ENCODE assay signal across 16 cellular contexts in genomic region chr11:60852639-60853468, GRCh38. TPM values are rescaled to one million over a fixed set of nuclear protein-coding genes. Genes with fewer than 3 reads are reported as not detected.
DNase-seq lines count a peak whose midpoint lies in the region; ATAC-seq and TF ChIP-seq lines count a peak whose summit lies in the region.
"Had no signal": no experiment of that assay in that cellular context is flagged by ENCODE, and none has a peak within 500 bp of the region (broad histone marks: within the 10 kb centered on the region; RNA-seq: fewer than 3 reads in every experiment).

No MANE protein-coding gene starts in this region.

- H4K20me1 ChIP-seq in neural progenitor cell (ENCODE audit: low read depth), result no peaks in the 10 kb centered on the region

- peaks cover 46% of the 10 kb centered on the region for H3K27me3 Mint-ChIP-seq in endodermal cell (ENCODE audit: insufficient read depth)
- peaks cover 9% of the 10 kb centered on the region for H3K27me3 Mint-ChIP-seq in neural progenitor cell (ENCODE audit: insufficient read depth, low read depth)

- H3K4me1 ChIP-seq in endodermal cell (ENCODE audit: control insufficient read depth, insufficient read depth, low read length) (no peaks in the 10 kb centered on the region), neural progenitor cell (no peaks in the 10 kb centered on the region)
- H3K4me1 ChIP-seq: tibial artery had no signal

- no peak for TF ChIP-seq CTCF in endodermal cell (conservative IDR thresholded peaks at IDR 0.05)
- TF ChIP-seq CTCF in neural progenitor cell (IDR thresholded peaks at IDR 0.05), result no peak

- ATAC-seq in HG02588 (IDR thresholded peaks at IDR 0.05; ENCODE audit: unreplicated experiment), result no peak
- ATAC-seq: activated CD8-positive, alpha-beta T cell treated with anti-CD3 and anti-CD28 coated beads, Interleukin-2, amount 10 ng/mL, durations not matched to agents 7 days and 5 days had no signal

- H3K9me3 Mint-ChIP-seq in endodermal cell (no peaks in the 10 kb centered on the region), neural progenitor cell (no peaks in the 10 kb centered on the region)

- peak overlapping the region; percentile 17 for H2AFZ ChIP-seq in neural progenitor cell (replicated peaks)

- H3K4me3 Mint-ChIP-seq in endodermal cell, result no peak overlapping the region
- H3K4me3 Mint-ChIP-seq in neural progenitor cell, result no peak overlapping the region
- H3K4me3 Mint-ChIP-seq: activated CD8-positive, alpha-beta T cell treated with anti-CD3 and anti-CD28 coated beads, Interleukin-2, amount 10 ng/mL, durations not matched to agents 7 days and 5 days had no signal

- peaks cover 22% of the 10 kb centered on the region for H3K27me3 ChIP-seq in H7 (ENCODE audit: control insufficient read depth, insufficient read depth, low read length)
- H3K27me3 ChIP-seq in endodermal cell (ENCODE audit: control insufficient read depth, insufficient read depth, low read length, poor library complexity, severe bottlenecking), result peaks cover 14% of the 10 kb centered on the region
- peaks cover 36% of the 10 kb centered on the region for H3K27me3 ChIP-seq in neural progenitor cell
- H3K27me3 ChIP-seq: tibial artery had no signal

- H3K27ac ChIP-seq in endodermal cell (ENCODE audit: low read depth, low read length) (no peak overlapping the region), neural progenitor cell (no peak overlapping the region)
- H3K27ac ChIP-seq: tibial artery had no signal

- H3K9me3 ChIP-seq in endodermal cell (ENCODE audit: control insufficient read depth, low read length), result no peaks in the 10 kb centered on the region
- no peaks in the 10 kb centered on the region for H3K9me3 ChIP-seq in neural progenitor cell (ENCODE audit: low read depth)
- H3K9me3 ChIP-seq: SK-N-SH, tibial artery had no signal

- H3K9ac ChIP-seq in endodermal cell (ENCODE audit: extremely low read depth, low read length, poor library complexity, severe bottlenecking) (no peak overlapping the region), neural progenitor cell (no peak overlapping the region)
- H3K9ac ChIP-seq: SK-N-SH had no signal

- peak overlapping the region; percentile 45 for H3K4me2 ChIP-seq in neural progenitor cell
- H3K4me2 ChIP-seq: SK-N-SH had no signal

- H3K27ac Mint-ChIP-seq in endodermal cell, result no peak overlapping the region
- no peak overlapping the region for H3K27ac Mint-ChIP-seq in neural progenitor cell
- H3K27ac Mint-ChIP-seq: activated CD8-positive, alpha-beta T cell treated with anti-CD3 and anti-CD28 coated beads, Interleukin-2, amount 10 ng/mL, durations not matched to agents 7 days and 5 days had no signal

- 77 to 78% methylated on average over 63 to 87 of the region's 87 CpGs for whole genome bisulfite sequencing in endodermal cell (ENCODE audit: insufficient coverage in 1 of 2, insufficient read length in 1 of 2), 2 experiments

- peaks cover 4% of the 10 kb centered on the region for H3K4me1 Mint-ChIP-seq in endodermal cell
- H3K4me1 Mint-ChIP-seq in neural progenitor cell, result peaks cover 7% of the 10 kb centered on the region

- no peaks in the 10 kb centered on the region for H3K79me2 ChIP-seq in neural progenitor cell (ENCODE audit: low read depth)

- H3K4me3 ChIP-seq in H7 (ENCODE audit: insufficient read depth, low read depth, low read length) (peak overlapping the region; percentile 14; the same call in 1 of the 2 replicates), endodermal cell (ENCODE audit: low read length) (no peak overlapping the region), neural progenitor cell (peak overlapping the region; percentile 19)
- H3K4me3 ChIP-seq: tibial artery had no signal

- H3K36me3 ChIP-seq in H7 (replicated peaks; ENCODE audit: control insufficient read depth, insufficient read depth, low read length) (peaks cover 18% of the 10 kb centered on the region), endodermal cell (ENCODE audit: control insufficient read depth, insufficient read depth, low read length) (peaks cover 5% of the 10 kb centered on the region), neural progenitor cell (no peaks in the 10 kb centered on the region)

- peak; percentile 66 for DNase-seq in H7
- peak; percentile 76 for DNase-seq in endodermal cell
- peak; percentile 57 for DNase-seq in neural progenitor cell (ENCODE audit: low spot score)
- no peak for DNase-seq in foreskin melanocyte
- no peak for DNase-seq in nucleus accumbens (lab: John Stamatoyannopoulos, UW)
- DNase-seq: activated CD8-positive, alpha-beta T cell treated with anti-CD3 and anti-CD28 coated beads, Interleukin-2, amount 10 ng/mL, durations not matched to agents 7 days and 5 days; activated effector memory CD4-positive, alpha-beta T cell treated with Interleukin-2 at 50 U/mL for 16 hours; dermis blood vessel endothelial cell; midbrain; NCI-H146; SK-N-SH; tibial artery had no signal

- H3F3A ChIP-seq in neural progenitor cell (ENCODE audit: low read depth), result peaks cover 4% of the 10 kb centered on the region

- H3K36me3 Mint-ChIP-seq in endodermal cell (ENCODE audit: low read depth) (peaks cover 25% of the 10 kb centered on the region), neural progenitor cell (peaks cover 12% of the 10 kb centered on the region)

RNA-seq across cellular contexts. Expression of gene PTGDR2, which starts 2.9 kb away (rescaled TPM):
- 0.03 and 0.44 TPM in 2 replicates for total RNA-seq in H7 (2014; rRNA removed; shearing (Covaris generic))
- under 1 TPM in 1 of 2 donors, not detected in 1; 0.15 TPM for total RNA-seq in endodermal cell
- 0.14 TPM for polyA plus RNA-seq in endodermal cell (2013, experiment 1 of 2)
- polyA plus RNA-seq in endodermal cell (2013, experiment 2 of 2), result 0.08 TPM
- 0.06 TPM in 1 of 2 replicates, not detected in the other for total RNA-seq in neural progenitor cell (ENCODE audit: low replicate concordance)
- total RNA-seq: dermis blood vessel endothelial cell, H4, NCI-H460 had no signal

RNA-seq across cellular contexts. Expression of gene CCDC86, which starts 10.9 kb away (rescaled TPM):
- total RNA-seq in H7 (2014; rRNA removed; shearing (Covaris generic)), result 17.6 and 19.4 TPM in 2 replicates
- total RNA-seq in endodermal cell, result 10 to 100 TPM; 22.4 to 27.9 TPM
- 22.9 TPM for polyA plus RNA-seq in endodermal cell (2013, experiment 1 of 2)
- polyA plus RNA-seq in endodermal cell (2013, experiment 2 of 2), result 22.8 TPM
- total RNA-seq in neural progenitor cell (ENCODE audit: low replicate concordance), result 3.3 and 9.5 TPM in 2 replicates

RNA-seq across cellular contexts. Expression of gene ZP1, which starts 14.5 kb away (rescaled TPM):
- total RNA-seq in H7 (2014; rRNA removed; shearing (Covaris generic)), result not detected in 2 replicates
- total RNA-seq in endodermal cell (not detected), neural progenitor cell (ENCODE audit: low replicate concordance) (not detected in 2 replicates)
- not detected for polyA plus RNA-seq in endodermal cell (2013, experiment 1 of 2)
- polyA plus RNA-seq in endodermal cell (2013, experiment 2 of 2), result not detected
- total RNA-seq: dermis blood vessel endothelial cell, NCI-H460, OCI-LY7 had no signal
- polyA plus RNA-seq: SK-N-SH had no signal

RNA-seq across cellular contexts. Expression of gene PRPF19, which starts 53.5 kb away (rescaled TPM):
- total RNA-seq in H7 (2014; rRNA removed; shearing (Covaris generic)), result 93.8 and 123 TPM in 2 replicates
- total RNA-seq in endodermal cell (100 to 1,000 TPM; 106 to 109 TPM), neural progenitor cell (ENCODE audit: low replicate concordance) (34.5 and 72.7 TPM in 2 replicates)
- 106 TPM for polyA plus RNA-seq in endodermal cell (2013, experiment 1 of 2)
- 102 TPM for polyA plus RNA-seq in endodermal cell (2013, experiment 2 of 2)

Comparison
In these comparisons a context has a peak if more than half of its experiments do, and no peak if none do; other contexts are left out.
1. DNase-seq: peak in H7 (single experiment), endodermal cell (single experiment) and neural progenitor cell (single experiment); none in foreskin melanocyte (single experiment) and nucleus accumbens (0 of 56).